ENCODE assay signal across 8 cellular contexts in the genomic region with DNA sequence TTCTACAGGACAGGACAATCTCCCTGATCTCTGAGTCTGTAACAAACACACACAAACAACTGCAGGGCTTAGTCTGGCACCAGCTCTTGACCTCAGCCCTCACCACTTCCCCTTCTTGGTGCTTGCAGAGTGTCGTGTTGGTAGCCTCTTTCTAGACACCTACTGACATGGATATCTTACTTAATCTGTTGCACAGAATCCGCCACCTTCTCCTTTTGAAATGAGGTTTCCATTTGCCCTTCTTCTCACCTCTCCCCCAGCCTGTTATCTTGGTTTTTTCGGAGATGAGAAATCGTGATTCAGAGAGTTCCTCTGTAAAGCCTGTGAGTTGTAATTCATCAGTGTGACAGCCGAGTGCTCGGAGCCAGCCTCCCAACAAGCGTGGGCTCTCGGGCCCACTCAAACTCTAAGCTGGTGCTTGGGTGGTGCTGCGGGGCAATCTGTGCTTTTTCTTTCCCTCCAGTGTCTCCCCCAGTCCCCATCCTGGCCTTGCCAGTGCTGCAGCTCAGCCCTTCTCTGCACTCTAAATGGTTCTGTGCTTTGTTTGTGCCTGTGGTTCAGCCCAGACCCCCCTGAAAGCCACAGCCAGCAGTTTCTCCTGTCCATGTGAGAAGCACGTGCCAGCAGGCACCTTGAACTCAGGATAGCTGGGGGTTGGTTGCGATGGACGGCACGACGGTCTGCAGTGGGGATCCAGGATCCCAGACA. TPM values are rescaled to one million over a fixed set of nuclear protein-coding genes. Genes with fewer than 3 reads are reported as not detected.
A peak's percentile ranks its signal among the peaks of the same experiment; 100 is the strongest.
DNase-seq lines count a peak whose midpoint lies in the region; ATAC-seq and TF ChIP-seq lines count a peak whose summit lies in the region.

No MANE protein-coding gene starts in this region.

- no peak for TF ChIP-seq POLR2A in NB4 (IDR thresholded peaks at IDR 0.05; ENCODE audit: extremely low read depth, insufficient read length)
- no peak for TF ChIP-seq POLR2A in suprapubic skin (IDR thresholded peaks at IDR 0.05)

- TF ChIP-seq CTCF in NB4 (IDR thresholded peaks at IDR 0.05; ENCODE audit: low read depth, low read length) (no peak), fibroblast of mammary gland (conservative IDR thresholded peaks at IDR 0.05; ENCODE audit: control insufficient read depth, insufficient read depth, low read depth, low read length) (no peak), omental fat pad (IDR thresholded peaks at IDR 0.05) (no peak), suprapubic skin (IDR thresholded peaks at IDR 0.05) (no peak)

- no peak for TF ChIP-seq EP300 in suprapubic skin (IDR thresholded peaks at IDR 0.05)

- no peaks in the 10 kb centered on the region for H3K9me3 ChIP-seq in suprapubic skin

- H3K36me3 ChIP-seq in suprapubic skin, result no peaks in the 10 kb centered on the region

- DNase-seq in COLO829 (ENCODE audit: low spot score) (peak; percentile 1), NB4 (ENCODE audit: low read depth) (peak; percentile 99), activated T-cell treated with anti-CD3 and anti-CD28 coated beads for 1 hour (ENCODE audit: low read depth) (peak; percentile 38), fibroblast of mammary gland (ENCODE audit: low read depth) (peak; percentile 64), omental fat pad (ENCODE audit: low spot score) (no peak), suprapubic skin (ENCODE audit: low spot score in 2 of 2) (no peak), NCI-H1436 (lab: John Stamatoyannopoulos, UW) (no peak)

- H3K4me1 ChIP-seq in suprapubic skin, result peaks cover 27% of the 10 kb centered on the region

- H3K4me3 ChIP-seq in NB4 (ENCODE audit: low read depth, low read length) (peak overlapping the region; percentile 44), fibroblast of mammary gland (ENCODE audit: control insufficient read depth, low read depth, low read length) (peak overlapping the region; percentile 6), suprapubic skin (peak overlapping the region; percentile 21)

- ATAC-seq in GM21825 (IDR thresholded peaks at IDR 0.05; ENCODE audit: unreplicated experiment), result peak; percentile 85
- ATAC-seq in omental fat pad (ENCODE audit: low FRiP score), result peak; percentile 79

- WGBS in suprapubic skin, result 44% methylated on average over 14 of the region's 14 CpGs

- peak overlapping the region; percentile 73 for H3K27ac ChIP-seq in suprapubic skin

- no peaks in the 10 kb centered on the region for H3K27me3 ChIP-seq in suprapubic skin

RNA-seq across cellular contexts. Expression of a gene that starts 28.1 kb away (rescaled TPM):
- total RNA-seq in omental fat pad, result 10 to 100 TPM in 3 of 4 donors, 1 to 10 TPM in 1; 9.1 to 13.2 (median 11.2) TPM
- 10 to 100 TPM; 23.7 to 32.3 (median 26.6) TPM for total RNA-seq in suprapubic skin

RNA-seq across cellular contexts. Expression of a gene that starts 44.3 kb away (rescaled TPM):
- 10 to 100 TPM; 41.3 to 72.2 (median 51.3) TPM for total RNA-seq in omental fat pad
- total RNA-seq in suprapubic skin, result 10 to 100 TPM; 45.9 to 65.5 (median 54.3) TPM

RNA-seq across cellular contexts. Expression of a gene that starts 56.6 kb away (rescaled TPM):
- total RNA-seq in omental fat pad, result not detected
- total RNA-seq in suprapubic skin, result not detected

Comparison
In these comparisons a context has a peak if more than half of its experiments do, and no peak if none do; other contexts are left out.
1. DNase-seq: peak in COLO829 (single experiment), NB4 (single experiment), activated T-cell treated with anti-CD3 and anti-CD28 coated beads for 1 hour (single experiment) and fibroblast of mammary gland (single experiment); none in omental fat pad (single experiment), suprapubic skin (0 of 2) and NCI-H1436 (single experiment).
2. Peak in every context shown above with its lines, with median percentiles within 50 percentile points of each other: H3K4me3 ChIP-seq.